ENCODE assay signal across 8 cellular contexts in genomic region chr1:212218911-212219310, GRCh38.
A peak's percentile ranks its signal among the peaks of the same experiment; 100 is the strongest.
DNase-seq lines count a peak whose midpoint lies in the region; ATAC-seq and TF ChIP-seq lines count a peak whose summit lies in the region.

No MANE protein-coding gene starts in this region.

- peak; percentile 55 for ATAC-seq in GM18520 (IDR thresholded peaks at IDR 0.05; ENCODE audit: unreplicated experiment)

- H3K4me3 ChIP-seq in HFF-Myc (replicated peaks; ENCODE audit: low read depth, low read length), result no peak overlapping the region

- DNase-seq in HFF-Myc (ENCODE audit: extremely low read depth, low read depth) (peak; percentile 71), NCI-H226 (peak; percentile 33), kidney tubule cell (ENCODE audit: low spot score) (peak; percentile 96), NOMO-1 (lab: John Stamatoyannopoulos, UW; ENCODE audit: unreplicated experiment in 2 of 2) (no peak), UCSD-AML1 (lab: John Stamatoyannopoulos, UW; ENCODE audit: unreplicated experiment) (no peak), activated gamma-delta T cell treated with Interleukin-2 at 50 U/mL for 16 hours (no peak), 8988T (no peak)

- TF ChIP-seq CTCF in HFF-Myc (IDR thresholded peaks at IDR 0.05; ENCODE audit: low read depth, low read length, missing control alignments), result no peak

Comparison
In these comparisons a context has a peak if more than half of its experiments do, and no peak if none do; other contexts are left out.
1. DNase-seq: peak in HFF-Myc (single experiment), NCI-H226 (single experiment) and kidney tubule cell (single experiment); none in NOMO-1 (0 of 2), UCSD-AML1 (single experiment), activated gamma-delta T cell treated with Interleukin-2 at 50 U/mL for 16 hours (single experiment) and 8988T (single experiment).